In genomic region chr3:98733055-98733777, GRCh38 we compare ENCODE assay signal across 2 cellular contexts.
TF ChIP-seq lines count a peak whose summit lies in the region.

No MANE protein-coding gene starts in this region.

TF ChIP-seq in SK-N-SH, 30 proteins besides CTCF, POLR2A, EP300 and RAD21:
- TF ChIP-seq TCF12 (IDR thresholded peaks at IDR 0.05), result peak; percentile 27
- peak; percentile 16; the same call in 1 of the 2 replicates for TF ChIP-seq MXI1 (IDR thresholded peaks at IDR 0.05; ENCODE audit: low read depth, low read length)
- peak; percentile 57 for TF ChIP-seq GATA2 (CRISPR knock-in tag; IDR thresholded peaks at IDR 0.05)
- no peak for TF ChIP-seq RCOR1 (IDR thresholded peaks at IDR 0.05; ENCODE audit: low read length)
- no peak for TF ChIP-seq REST (IDR thresholded peaks at IDR 0.05; ENCODE audit: low read depth, low read length)
- no peak for TF ChIP-seq CHD2 (IDR thresholded peaks at IDR 0.05; ENCODE audit: low read length, partially characterized antibody)

TF ChIP-seq in endothelial cell of umbilical vein, 7 proteins besides CTCF, POLR2A, EP300 and RAD21:
- TF ChIP-seq POLR2AphosphoS5 (IDR thresholded peaks at IDR 0.05; ENCODE audit: insufficient read depth, low read depth, low read length) (no peak), FOS (IDR thresholded peaks at IDR 0.05; ENCODE audit: borderline replicate concordance, insufficient read depth, low read length) (no peak), MAX (IDR thresholded peaks at IDR 0.05; ENCODE audit: insufficient read depth, insufficient read length) (no peak), GATA2 (IDR thresholded peaks at IDR 0.05; ENCODE audit: insufficient read depth, insufficient read length, low read depth, low read length) (no peak), MYC (IDR thresholded peaks at IDR 0.05; ENCODE audit: low read depth, low read length) (no peak), JUN (IDR thresholded peaks at IDR 0.05; ENCODE audit: borderline replicate concordance, insufficient read depth, insufficient read length, low read depth) (no peak)
TF ChIP-seq in endothelial cell of umbilical vein: peak in this region for 0.
